21 cellular contexts compared by ENCODE assay signal in genomic region chr13:99359493-99359892, GRCh38. TPM values are rescaled to one million over a fixed set of nuclear protein-coding genes. Genes with fewer than 3 reads are reported as not detected.
DNase-seq lines count a peak whose midpoint lies in the region; ATAC-seq and TF ChIP-seq lines count a peak whose summit lies in the region.
"Had no signal": no experiment of that assay in that cellular context is flagged by ENCODE, and none has a peak within 500 bp of the region (broad histone marks: within the 10 kb centered on the region; RNA-seq: fewer than 3 reads in every experiment).

No MANE protein-coding gene starts in this region.

- peaks cover 0 to 1% (median 0%) of the 10 kb centered on the region in 7 donors for H3K9me3 Mint-ChIP-seq in CD4-positive, CD25-positive, alpha-beta regulatory T cell
- no peaks in the 10 kb centered on the region for H3K9me3 Mint-ChIP-seq in activated CD8-positive, alpha-beta T cell treated with anti-CD3 and anti-CD28 coated beads, Interleukin-2, amount 10 ng/mL, durations not matched to agents 7 days and 5 days (ENCODE audit: insufficient read depth)

- peak; percentile 2 for TF ChIP-seq CTCF in GM10248 (IDR thresholded peaks at IDR 0.05; ENCODE audit: control extremely low read depth, extremely low read depth, low read depth, missing control alignments)

- peaks cover 56 to 95% (median 80%) of the 10 kb centered on the region in 4 donors for H3K4me1 Mint-ChIP-seq in CD4-positive, CD25-positive, alpha-beta regulatory T cell
- peaks cover 85% of the 10 kb centered on the region for H3K4me1 Mint-ChIP-seq in activated CD8-positive, alpha-beta T cell treated with anti-CD3 and anti-CD28 coated beads, Interleukin-2, amount 10 ng/mL, durations not matched to agents 7 days and 5 days (ENCODE audit: low read depth)

- peak overlapping the region; percentile 15 to 71 for H2BK12ac ChIP-seq in mesenchymal stem cell (ENCODE audit: low read length in 2 of 2)

- peak overlapping the region; percentile 64 for H4K91ac ChIP-seq in mesenchymal stem cell (ENCODE audit: low read length)

- H3K27ac ChIP-seq in CD4-positive, CD25-positive, alpha-beta regulatory T cell (ENCODE audit: insufficient read depth, low read length, poor library complexity, severe bottlenecking), result peak overlapping the region; percentile 97
- H3K27ac ChIP-seq in mesenchymal stem cell (ENCODE audit: low read length, poor library complexity, severe bottlenecking), result no peak overlapping the region
- H3K27ac ChIP-seq: ascending aorta, upper lobe of right lung, WERI-Rb-1 had no signal

- H3K36me3 Mint-ChIP-seq in CD4-positive, CD25-positive, alpha-beta regulatory T cell, result peaks cover 27% of the 10 kb centered on the region
- H3K36me3 Mint-ChIP-seq in activated CD8-positive, alpha-beta T cell treated with anti-CD3 and anti-CD28 coated beads, Interleukin-2, amount 10 ng/mL, durations not matched to agents 7 days and 5 days (ENCODE audit: low read depth), result peaks cover 74% of the 10 kb centered on the region

- no peak overlapping the region for H3K23ac ChIP-seq in mesenchymal stem cell (ENCODE audit: low read length in 2 of 2)

- peaks cover 28% of the 10 kb centered on the region for H3K79me1 ChIP-seq in mesenchymal stem cell (replicated peaks; ENCODE audit: low read length, poor library complexity, severe bottlenecking)

- no peaks in the 10 kb centered on the region for H3K9me3 ChIP-seq in CD4-positive, CD25-positive, alpha-beta regulatory T cell (ENCODE audit: control insufficient read depth in 2 of 2, low read length in 2 of 2)
- no peaks in the 10 kb centered on the region for H3K9me3 ChIP-seq in mesenchymal stem cell (ENCODE audit: control insufficient read depth, low read length)
- H3K9me3 ChIP-seq: ascending aorta, HAP-1, stomach, upper lobe of right lung had no signal

- H3K4ac ChIP-seq in mesenchymal stem cell (ENCODE audit: low read depth in 1 of 2, low read length in 2 of 2), result no peak overlapping the region

- no peak for ATAC-seq in CD4-positive, CD25-positive, alpha-beta regulatory T cell (ENCODE audit: low read depth in 2 of 2)
- no peak for ATAC-seq in activated CD8-positive, alpha-beta T cell treated with anti-CD3 and anti-CD28 coated beads, Interleukin-2, amount 10 ng/mL, durations not matched to agents 7 days and 5 days
- ATAC-seq in left ventricle myocardium superior (no peak), GM21717 (IDR thresholded peaks at IDR 0.05; ENCODE audit: unreplicated experiment) (no peak), SK-N-SH treated with all-trans-retinoic acid at 6 μM for 48 hours (no peak)
- ATAC-seq: left lobe of liver, sciatic nerve, upper lobe of right lung had no signal

- intact Hi-C loops in left ventricle myocardium superior (cut with micrococcal nuclease), result no loop called here

- H3K14ac ChIP-seq in mesenchymal stem cell (ENCODE audit: low read length in 2 of 2), result no peak overlapping the region

- POLR2A ChIA-PET in GM10248 (lab: Yijun Ruan, JAX), result interaction anchor here (0.5 kb wide), 1 partner anchor 158 kb away, joined by 3 read pairs; no protein-coding TSS in a partner anchor
- POLR2A ChIA-PET in activated CD8-positive, alpha-beta T cell treated with anti-CD3 and anti-CD28 coated beads, Interleukin-2, amount 10 ng/mL, durations not matched to agents 7 days and 5 days (lab: Charles Lee), result no interaction called here

- H2AFZ ChIP-seq in mesenchymal stem cell (ENCODE audit: low read depth, low read length), result no peak overlapping the region

- peaks cover 3% of the 10 kb centered on the region for H3K36me3 ChIP-seq in CD4-positive, CD25-positive, alpha-beta regulatory T cell (ENCODE audit: control insufficient read depth, insufficient read depth, low read length)
- H3K36me3 ChIP-seq in mesenchymal stem cell (ENCODE audit: control insufficient read depth in 1 of 2, insufficient read depth in 2 of 2, low read depth in 1 of 2, low read length in 2 of 2), result peaks cover 25 to 28% of the 10 kb centered on the region in 2 experiments
- H3K36me3 ChIP-seq: HAP-1, upper lobe of right lung had no signal

- no peak overlapping the region for H2BK120ac ChIP-seq in mesenchymal stem cell (ENCODE audit: low read depth, low read length)

- WGBS in mesenchymal stem cell, result 83% methylated on average over 6 of the region's 6 CpGs

- no peak overlapping the region for H2BK5ac ChIP-seq in mesenchymal stem cell (ENCODE audit: low read depth, low read length, poor library complexity, severe bottlenecking)

- no peak overlapping the region for H3K9ac ChIP-seq in mesenchymal stem cell (ENCODE audit: low read length)

- H3K4me1 ChIP-seq in CD4-positive, CD25-positive, alpha-beta regulatory T cell (ENCODE audit: control insufficient read depth, insufficient read depth, low read length, poor library complexity, severe bottlenecking), result peaks cover 94% of the 10 kb centered on the region
- H3K4me1 ChIP-seq in mesenchymal stem cell (ENCODE audit: control insufficient read depth, insufficient read depth, low read depth, low read length), result peaks cover 13% of the 10 kb centered on the region

- no peak overlapping the region for H3K4me2 ChIP-seq in mesenchymal stem cell (ENCODE audit: low read length, poor library complexity, severe bottlenecking)

- CTCF ChIA-PET in GM10248 (lab: Yijun Ruan, JAX), result interaction anchor here (0.9 to 2.7 kb wide), 8 partner anchors 11 to 93 kb away, joined by 3 to 15 read pairs (median 4); no protein-coding TSS in a partner anchor
- CTCF ChIA-PET in activated CD8-positive, alpha-beta T cell treated with anti-CD3 and anti-CD28 coated beads, Interleukin-2, amount 10 ng/mL, durations not matched to agents 7 days and 5 days (lab: Charles Lee), result interaction anchor here (0.7 to 2.9 kb wide), 9 partner anchors 10 to 93 kb away, joined by 3 to 31 read pairs (median 4); no protein-coding TSS in a partner anchor

- no peaks in the 10 kb centered on the region for H3K27me3 Mint-ChIP-seq in CD4-positive, CD25-positive, alpha-beta regulatory T cell
- no peaks in the 10 kb centered on the region for H3K27me3 Mint-ChIP-seq in activated CD8-positive, alpha-beta T cell treated with anti-CD3 and anti-CD28 coated beads, Interleukin-2, amount 10 ng/mL, durations not matched to agents 7 days and 5 days (ENCODE audit: low read depth)

- peak overlapping the region; percentile 99 to 100 (median 99) for H3K27ac Mint-ChIP-seq in CD4-positive, CD25-positive, alpha-beta regulatory T cell
- H3K27ac Mint-ChIP-seq in activated CD8-positive, alpha-beta T cell treated with anti-CD3 and anti-CD28 coated beads, Interleukin-2, amount 10 ng/mL, durations not matched to agents 7 days and 5 days, result peak overlapping the region; percentile 26

- H3K18ac ChIP-seq in mesenchymal stem cell (ENCODE audit: low read depth in 1 of 2, low read length in 2 of 2), result peak overlapping the region in 1 of 2 experiments; percentile 14

- H3K4me3 Mint-ChIP-seq in CD4-positive, CD25-positive, alpha-beta regulatory T cell, result peak overlapping the region in 3 of 4 donors; percentile 45 to 66 (median 61)
- no peak overlapping the region for H3K4me3 Mint-ChIP-seq in activated CD8-positive, alpha-beta T cell treated with anti-CD3 and anti-CD28 coated beads, Interleukin-2, amount 10 ng/mL, durations not matched to agents 7 days and 5 days

- no peak overlapping the region for H2AK5ac ChIP-seq in mesenchymal stem cell (ENCODE audit: low read length, severe bottlenecking)

- no peaks in the 10 kb centered on the region for H3K27me3 ChIP-seq in CD4-positive, CD25-positive, alpha-beta regulatory T cell (ENCODE audit: control insufficient read depth, insufficient read depth, low read length)
- H3K27me3 ChIP-seq in mesenchymal stem cell (ENCODE audit: control insufficient read depth in 1 of 2, insufficient read depth in 1 of 2, low read length in 2 of 2), result no peaks in the 10 kb centered on the region
- H3K27me3 ChIP-seq: ascending aorta, stomach, upper lobe of right lung had no signal

- H3K4me3 ChIP-seq in CD4-positive, CD25-positive, alpha-beta regulatory T cell (ENCODE audit: low read depth, low read length), result peak overlapping the region; percentile 4
- H3K4me3 ChIP-seq in mesenchymal stem cell (ENCODE audit: insufficient read depth in 1 of 2, low read depth in 1 of 2, low read length in 2 of 2), result no peak overlapping the region
- H3K4me3 ChIP-seq: ascending aorta, HAP-1, stomach, upper lobe of right lung had no signal

- no peak for DNase-seq in CD4-positive, CD25-positive, alpha-beta regulatory T cell
- DNase-seq in GM10248 (ENCODE audit: extremely low spot score) (no peak), mesenchymal stem cell (no peak), left ventricle myocardium superior (no peak), amniotic stem cell (lab: John Stamatoyannopoulos, UW) (no peak)
- no peak for DNase-seq in activated CD8-positive, alpha-beta T cell treated with anti-CD3 and anti-CD28 coated beads, Interleukin-2, amount 10 ng/mL, durations not matched to agents 7 days and 5 days
- DNase-seq: activated effector memory CD4-positive, alpha-beta T cell treated with anti-CD3 and anti-CD28 coated beads, Interleukin-2, amount 50 U/mL, for 16 hours; NCI-H1417; NCI-H2171 treated with DMSO at 0.1 percent for 48 hours; NCI-H69; SHP77; stomach; upper lobe of right lung; WERI-Rb-1 had no signal

- no peak overlapping the region for H4K8ac ChIP-seq in mesenchymal stem cell (ENCODE audit: low read length)

- no peak overlapping the region for H2BK15ac ChIP-seq in mesenchymal stem cell (ENCODE audit: low read depth, poor library complexity, severe bottlenecking)

TF ChIP-seq in SK-N-SH treated with all-trans-retinoic acid at 6 μM for 48 hours, 23 proteins besides CTCF, POLR2A, EP300 and RAD21:
- TF ChIP-seq TOX (CRISPR knock-in tag; IDR thresholded peaks at IDR 0.05; ENCODE audit: borderline replicate concordance) (no peak), ZFP3 (CRISPR knock-in tag; IDR thresholded peaks at IDR 0.05) (no peak), ESRRG (CRISPR knock-in tag; IDR thresholded peaks at IDR 0.05) (no peak), OSR1 (CRISPR knock-in tag; IDR thresholded peaks at IDR 0.05) (no peak), ZNF8 (CRISPR knock-in tag; IDR thresholded peaks at IDR 0.05) (no peak), ISL1 (CRISPR knock-in tag; IDR thresholded peaks at IDR 0.05) (no peak), ZNF565 (CRISPR knock-in tag; conservative IDR thresholded peaks at IDR 0.05; ENCODE audit: low read depth) (no peak), BACH2 (CRISPR knock-in tag; IDR thresholded peaks at IDR 0.05; ENCODE audit: borderline replicate concordance) (no peak)

RNA-seq across cellular contexts. Expression of gene GPR183, which starts 52.3 kb away (rescaled TPM):
- total RNA-seq in CD4-positive, CD25-positive, alpha-beta regulatory T cell, result 206 TPM
- 100 to 1,000 TPM; 262 to 418 (median 324) TPM for polyA plus RNA-seq in CD4-positive, CD25-positive, alpha-beta regulatory T cell
- 1 to 10 TPM; 5.0 to 5.2 TPM for total RNA-seq in activated CD8-positive, alpha-beta T cell treated with anti-CD3 and anti-CD28 coated beads, Interleukin-2, amount 10 ng/mL, durations not matched to agents 7 days and 5 days
- polyA plus RNA-seq in mesenchymal stem cell (2013, experiment 1 of 2), result 8.4 TPM
- 8.1 TPM for polyA plus RNA-seq in mesenchymal stem cell (2013, experiment 2 of 2)
- 2.6 TPM for total RNA-seq in left ventricle myocardium superior
- total RNA-seq: fibroblast of lung had no signal

Comparison
In these comparisons a context has a peak if more than half of its experiments do, and no peak if none do; other contexts are left out.
1. RNA of gene GPR183, which starts 52.3 kb away (total RNA-seq): 206 TPM in CD4-positive, CD25-positive, alpha-beta regulatory T cell (single experiment); 5.0 to 5.2 TPM in activated CD8-positive, alpha-beta T cell treated with anti-CD3 and anti-CD28 coated beads, Interleukin-2, amount 10 ng/mL, durations not matched to agents 7 days and 5 days and 2.6 TPM in left ventricle myocardium superior (single experiment); every median in the first group is over 10 times any median in the second.